22 cellular contexts compared by ENCODE assay signal in genomic region chr10:12771956-12772355, GRCh38.
"Had no signal": no experiment of that assay in that cellular context is flagged by ENCODE, and none has a peak within 500 bp of the region (broad histone marks: within the 10 kb centered on the region; RNA-seq: fewer than 3 reads in every experiment).

No MANE protein-coding gene starts in this region.

- H3K27me3 ChIP-seq: dorsolateral prefrontal cortex, esophagus squamous epithelium, gastrocnemius medialis, heart right ventricle, left lung had no signal

- H3K9me3 ChIP-seq: esophagus squamous epithelium, gastrocnemius medialis, heart right ventricle, left lung, lower lobe of right lung had no signal

- H3K4me3 ChIP-seq: coronary artery, dorsolateral prefrontal cortex, esophagus squamous epithelium, gastrocnemius medialis, heart right ventricle, left lung, lower lobe of right lung had no signal

- H3K9me3 Mint-ChIP-seq: memory B cell had no signal

- H3K27ac ChIP-seq: coronary artery, epithelial cell of prostate, esophagus squamous epithelium, gastrocnemius medialis, heart right ventricle, left lung, lower lobe of right lung had no signal

- H3K36me3 ChIP-seq: gastrocnemius medialis, left lung, lower lobe of right lung had no signal

- H3K4me3 Mint-ChIP-seq: memory B cell had no signal

- H3K27me3 Mint-ChIP-seq: memory B cell had no signal

- H3K4me1 ChIP-seq: esophagus squamous epithelium, gastrocnemius medialis, heart right ventricle, left lung, lower lobe of right lung had no signal

- ATAC-seq: esophagus mucosa, gastrocnemius medialis, heart right ventricle, left cardiac atrium, left lung, left ventricle myocardium superior, lower lobe of right lung had no signal

- DNase-seq: dermis blood vessel endothelial cell; effector CD4-positive, alpha-beta T cell; effector memory CD4-positive, alpha-beta T cell; erythroblast; esophagus squamous epithelium; foreskin fibroblast; foreskin melanocyte; gastrocnemius medialis; glutamatergic neuron; head of caudate nucleus; heart right ventricle; hippocampal formation; left cardiac atrium; left lung; left ventricle myocardium superior; lower lobe of right lung; midbrain had no signal
